In genomic region chr17:21427727-21428126, GRCh38 we compare ENCODE assay signal across 1 cellular context. TPM values are rescaled to one million over a fixed set of nuclear protein-coding genes. Genes with fewer than 3 reads are reported as not detected.
"Had no signal": no experiment of that assay in that cellular context is flagged by ENCODE, and none has a peak within 500 bp of the region (broad histone marks: within the 10 kb centered on the region; RNA-seq: fewer than 3 reads in every experiment).

No MANE protein-coding gene starts in this region.

RNA-seq across cellular contexts. Expression of gene KCNJ12, which starts 51.6 kb away (rescaled TPM):
- polyA plus RNA-seq: naive thymus-derived CD4-positive, alpha-beta T cell had no signal
